ENCODE assay signal across 8 cellular contexts in the genomic region with DNA sequence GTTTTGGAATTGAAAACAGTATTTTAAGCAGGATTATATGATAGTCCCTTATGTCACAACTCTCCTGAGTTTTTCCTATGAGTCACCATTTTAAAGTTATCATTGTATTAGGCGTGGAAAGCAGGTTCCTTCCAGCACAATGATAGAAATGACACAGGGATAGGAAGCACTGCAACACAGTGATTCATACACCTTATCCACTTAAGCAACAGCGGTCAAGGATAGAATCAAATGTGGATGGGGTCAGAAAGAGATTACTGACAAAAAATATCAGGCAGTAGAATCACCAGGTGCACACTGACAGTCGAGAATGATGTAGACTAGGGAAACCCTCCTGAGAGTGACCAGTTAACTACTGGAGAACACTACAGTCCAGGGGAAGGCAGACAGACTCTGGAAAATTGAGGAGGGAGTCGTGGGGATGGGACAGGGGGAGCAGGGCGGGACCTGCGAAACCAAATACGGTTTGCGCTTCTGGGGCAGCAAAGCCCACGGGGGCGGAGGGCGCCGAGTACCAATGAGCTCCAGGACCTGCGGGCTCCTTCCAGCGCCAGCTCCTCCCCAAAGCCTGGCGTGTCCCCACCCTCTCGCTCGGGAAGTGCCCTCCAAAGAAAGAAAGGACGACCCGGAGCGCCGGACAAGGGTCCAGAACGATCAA. TPM values are rescaled to one million over a fixed set of nuclear protein-coding genes. Genes with fewer than 3 reads are reported as not detected.
A peak's percentile ranks its signal among the peaks of the same experiment; 100 is the strongest.
DNase-seq lines count a peak whose midpoint lies in the region; ATAC-seq and TF ChIP-seq lines count a peak whose summit lies in the region.

No MANE protein-coding gene starts in this region.

- TF ChIP-seq CTCF in GM20000 (IDR thresholded peaks at IDR 0.05; ENCODE audit: extremely low read depth, missing control alignments) (no peak), body of pancreas (IDR thresholded peaks at IDR 0.05) (peak in 1 of 7 experiments; percentile 33)

- DNase-seq in ELR (ENCODE audit: low read depth): peak; percentile 80
- DNase-seq in GM20000 (ENCODE audit: low spot score): peak; percentile 64
- DNase-seq in NOMO-1 (lab: John Stamatoyannopoulos, UW; ENCODE audit: unreplicated experiment in 2 of 2): peak; percentile 15 to 46
- DNase-seq in body of pancreas: peak in 2 of 4 donors; percentile 13 to 27
- no peak for DNase-seq in immature natural killer cell
- no peak for DNase-seq in stimulated activated CD4-positive, alpha-beta T cell treated with anti-CD3 and anti-CD28 coated beads, Interleukin-4, amount 100 ng/mL, for 24 hours

- 0% methylated on average over 8 to 22 of the region's 22 CpGs for WGBS in body of pancreas, 2 donors

- H3K4me1 ChIP-seq in body of pancreas: peaks cover 44% of the 10 kb centered on the region

- H3K4me3 Mint-ChIP-seq in immature natural killer cell: peak overlapping the region; percentile 95 to 97 (median 96)
- H3K4me3 Mint-ChIP-seq in stimulated activated memory B cell treated with anti-CD40 and anti-IgM and Interleukin-4, amounts not matched to agents 10 μg/mL and 1 μg/mL and 100 μg/mL, for 72 hours: peak overlapping the region; percentile 96

- intact Hi-C loops in body of pancreas (cut with DNase I): no loop called here

- peaks cover 40 to 43% of the 10 kb centered on the region in 2 donors for H3K4me1 Mint-ChIP-seq in immature natural killer cell
- H3K4me1 Mint-ChIP-seq in stimulated activated memory B cell treated with anti-CD40 and anti-IgM and Interleukin-4, amounts not matched to agents 10 μg/mL and 1 μg/mL and 100 μg/mL, for 72 hours: peaks cover 45% of the 10 kb centered on the region

- H3K4me3 ChIP-seq in body of pancreas: peak overlapping the region; percentile 26 to 80

- H3K27me3 ChIP-seq in body of pancreas: no peaks in the 10 kb centered on the region

- peak overlapping the region; percentile 96 to 99 (median 98) for H3K27ac Mint-ChIP-seq in immature natural killer cell
- H3K27ac Mint-ChIP-seq in stimulated activated memory B cell treated with anti-CD40 and anti-IgM and Interleukin-4, amounts not matched to agents 10 μg/mL and 1 μg/mL and 100 μg/mL, for 72 hours: peak overlapping the region; percentile 95

- H3K9me3 ChIP-seq in body of pancreas: no peaks in the 10 kb centered on the region

- H3K36me3 Mint-ChIP-seq in immature natural killer cell: peaks cover 0 to 4% (median 0%) of the 10 kb centered on the region in 3 donors
- peaks cover 25% of the 10 kb centered on the region for H3K36me3 Mint-ChIP-seq in stimulated activated memory B cell treated with anti-CD40 and anti-IgM and Interleukin-4, amounts not matched to agents 10 μg/mL and 1 μg/mL and 100 μg/mL, for 72 hours

- no peak for TF ChIP-seq POLR2A in body of pancreas (IDR thresholded peaks at IDR 0.05)

- H3K36me3 ChIP-seq in body of pancreas (replicated peaks in 1 of 2; ENCODE audit: insufficient read depth in 1 of 2, low read depth in 2 of 2): no peaks in the 10 kb centered on the region

- H3K27ac ChIP-seq in body of pancreas: peak overlapping the region; percentile 94 to 97 (median 95)

- ATAC-seq in HG03520 (IDR thresholded peaks at IDR 0.05; ENCODE audit: unreplicated experiment): peak; percentile 28
- peak; percentile 61 for ATAC-seq in body of pancreas
- peak; percentile 60 for ATAC-seq in stimulated activated memory B cell treated with anti-CD40 and anti-IgM and Interleukin-4, amounts not matched to agents 10 μg/mL and 1 μg/mL and 100 μg/mL, for 72 hours

- peaks cover 3 to 13% (median 7%) of the 10 kb centered on the region in 3 donors for H3K27me3 Mint-ChIP-seq in immature natural killer cell (ENCODE audit: low read depth in 3 of 3)
- no peaks in the 10 kb centered on the region for H3K27me3 Mint-ChIP-seq in stimulated activated memory B cell treated with anti-CD40 and anti-IgM and Interleukin-4, amounts not matched to agents 10 μg/mL and 1 μg/mL and 100 μg/mL, for 72 hours

- H3K9me3 Mint-ChIP-seq in immature natural killer cell: no peaks in the 10 kb centered on the region
- H3K9me3 Mint-ChIP-seq in stimulated activated memory B cell treated with anti-CD40 and anti-IgM and Interleukin-4, amounts not matched to agents 10 μg/mL and 1 μg/mL and 100 μg/mL, for 72 hours: no peaks in the 10 kb centered on the region

RNA-seq across cellular contexts. Expression of a gene that starts 0.5 kb away (rescaled TPM):
- 10 to 100 TPM; 15.0 to 16.8 TPM for total RNA-seq in body of pancreas
- polyA plus RNA-seq in immature natural killer cell: 10 to 100 TPM; 16.8 to 35.4 (median 31.7) TPM

RNA-seq across cellular contexts. Expression of a gene that starts 44.0 kb away (rescaled TPM):
- total RNA-seq in body of pancreas: 10 to 100 TPM; 12.7 to 17.1 TPM
- 10 to 100 TPM in 2 of 3 donors, 1 to 10 TPM in 1; 5.5 to 21.3 (median 13.2) TPM for polyA plus RNA-seq in immature natural killer cell

RNA-seq across cellular contexts. Expression of a gene that starts 44.2 kb away (rescaled TPM):
- total RNA-seq in body of pancreas: 10 to 100 TPM; 26.0 to 55.8 TPM
- 10 to 100 TPM; 40.7 to 71.3 (median 51.5) TPM for polyA plus RNA-seq in immature natural killer cell

Comparison
In these comparisons a context has a peak if more than half of its experiments do, and no peak if none do; other contexts are left out.
1. DNase-seq: peak in ELR (single experiment), GM20000 (single experiment) and NOMO-1 (2 of 2); none in immature natural killer cell (0 of 3) and stimulated activated CD4-positive, alpha-beta T cell treated with anti-CD3 and anti-CD28 coated beads, Interleukin-4, amount 100 ng/mL, for 24 hours (single experiment).
2. Peak in every context shown above with its lines, with median percentiles within 50 percentile points of each other: ATAC-seq.